Comparison of ENCODE assay signal across 9 cellular contexts in genomic region chr2:71815701-71816100, GRCh38.
"Had no signal": no experiment of that assay in that cellular context is flagged by ENCODE, and none has a peak within 500 bp of the region (broad histone marks: within the 10 kb centered on the region; RNA-seq: fewer than 3 reads in every experiment).

No MANE protein-coding gene starts in this region.

- H3K4me3 Mint-ChIP-seq: GM23338, H9, HFFc6 had no signal

- H3K27ac ChIP-seq: GM23248 had no signal

- ATAC-seq: GM23338, HCT116 had no signal

- H3K4me2 ChIP-seq: GM23338 had no signal

- H3K4me1 Mint-ChIP-seq: GM23338 had no signal

- H3K36me3 ChIP-seq: HAP-1 had no signal

- H3K4me1 ChIP-seq: HAP-1 had no signal

- H3K27ac Mint-ChIP-seq: GM23338, H9, HFFc6 had no signal

- H3K9me3 ChIP-seq: HAP-1 had no signal

- DNase-seq: GM23248, GOT3, H7, H9, HCEC 1CT, HFFc6 had no signal

- H3K4me3 ChIP-seq: GM23248, GM23338, HAP-1 had no signal

- H2AFZ ChIP-seq: GM23248, GM23338 had no signal

- H3K9me3 Mint-ChIP-seq: HFFc6 had no signal

- H3K9ac ChIP-seq: GM23248 had no signal
